ENCODE assay signal across 25 cellular contexts in the genomic region with DNA sequence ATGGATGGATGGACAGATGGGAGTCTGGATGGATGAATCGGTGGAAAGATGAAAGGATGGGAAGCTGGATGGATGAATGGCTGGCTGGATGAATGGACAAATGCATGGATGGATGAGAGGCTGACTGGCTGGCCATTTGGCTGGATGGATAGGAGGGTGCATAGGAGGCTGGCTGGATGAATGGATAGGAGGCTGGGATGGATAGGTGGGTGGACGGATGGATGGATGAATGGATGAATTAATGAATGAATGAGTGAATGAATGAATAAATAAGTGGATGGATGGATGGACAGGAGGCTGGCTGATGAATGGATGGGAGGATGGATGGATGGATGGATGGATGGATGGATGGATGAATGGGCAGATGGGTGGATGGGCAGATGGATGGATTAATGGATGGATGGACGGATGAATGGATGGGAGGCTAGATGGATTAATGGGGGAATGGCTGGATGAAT.
"Had no signal": no experiment of that assay in that cellular context is flagged by ENCODE, and none has a peak within 500 bp of the region (broad histone marks: within the 10 kb centered on the region; RNA-seq: fewer than 3 reads in every experiment).

No MANE protein-coding gene starts in this region.

- H3K9me3 ChIP-seq: neutrophil, pancreas, psoas muscle, stomach, thoracic aorta, thyroid gland, tibial nerve, upper lobe of left lung, vagina had no signal

- H2AFZ ChIP-seq: neural progenitor cell had no signal

- H3K4me3 ChIP-seq: neural progenitor cell, pancreas, psoas muscle, skin epidermis, stomach, thoracic aorta, thyroid gland, tibial nerve, upper lobe of left lung, vagina had no signal

- H3K4me2 ChIP-seq: neural progenitor cell had no signal

- H3K27ac ChIP-seq: neural progenitor cell, neutrophil, pancreas, psoas muscle, skin epidermis, stomach, thoracic aorta, thyroid gland, tibial nerve, upper lobe of left lung, vagina had no signal

- H3K27me3 ChIP-seq: neural progenitor cell, neutrophil, pancreas, thyroid gland, upper lobe of left lung, vagina had no signal

- H3K9ac ChIP-seq: neural progenitor cell had no signal

- DNase-seq: naive thymus-derived CD4-positive, alpha-beta T cell; natural killer cell; nucleus accumbens; pancreas; psoas muscle; stimulated activated CD4-positive, alpha-beta T cell treated with anti-CD3 and anti-CD28 coated beads, Interleukin-15, amount 100 ng/mL, for 24 hours; stimulated activated CD4-positive, alpha-beta T cell treated with anti-CD3 and anti-CD28 coated beads, Interleukin-2, amount 100 ng/mL, for 24 hours; stimulated activated CD4-positive, alpha-beta T cell treated with anti-CD3 and anti-CD28 coated beads, Interleukin-2, amount 100 ng/mL, for 48 hours; stimulated activated CD4-positive, alpha-beta T cell treated with anti-CD3 and anti-CD28 coated beads, Interleukin-4, amount 100 ng/mL, for 24 hours; stimulated activated naive B cell treated with anti-CD40 and anti-IgM and Interleukin-4, amounts not matched to agents 10 μg/mL and 1 μg/mL and 100 μg/mL, for 72 hours; stimulated activated naive CD4-positive, alpha-beta T cell treated with Interleukin-2 at 50 U/mL for 16 hours; stomach; thyroid gland; trophoblast cell; upper lobe of left lung had no signal

- H3K36me3 ChIP-seq: neural progenitor cell, neutrophil, pancreas, stomach, thoracic aorta, thyroid gland, tibial nerve, upper lobe of left lung, vagina had no signal

- H3K4me3 Mint-ChIP-seq: natural killer cell; nephron; stimulated activated effector memory CD8-positive, alpha-beta T cell treated with anti-CD3 and anti-CD28 coated beads, Interleukin-12 subunit alpha, Interleukin-12 subunit beta, amount 100 ng/mL, for 72 hours; stimulated activated naive B cell treated with anti-CD40 and anti-IgM and Interleukin-4, amounts not matched to agents 10 μg/mL and 1 μg/mL and 100 μg/mL, for 72 hours; stimulated activated naive CD8-positive, alpha-beta T cell treated with anti-CD3 and anti-CD28 coated beads, Interleukin-15, Interleukin-2, amounts not matched to agents 100 ng/mL and 50 ng/mL, for 24 hours had no signal

- H3K9me3 Mint-ChIP-seq: nephron; neural progenitor cell; stimulated activated effector memory CD8-positive, alpha-beta T cell treated with anti-CD3 and anti-CD28 coated beads, Interleukin-12 subunit alpha, Interleukin-12 subunit beta, amount 100 ng/mL, for 72 hours; stimulated activated naive CD8-positive, alpha-beta T cell treated with anti-CD3 and anti-CD28 coated beads, Interleukin-15, Interleukin-2, amounts not matched to agents 100 ng/mL and 50 ng/mL, for 24 hours had no signal

- FAIRE-seq: pancreas, urothelium cell line had no signal

- H3K27ac Mint-ChIP-seq: natural killer cell; nephron; stimulated activated naive B cell treated with anti-CD40 and anti-IgM and Interleukin-4, amounts not matched to agents 10 μg/mL and 1 μg/mL and 100 μg/mL, for 72 hours; stimulated activated naive CD8-positive, alpha-beta T cell treated with anti-CD3 and anti-CD28 coated beads, Interleukin-15, Interleukin-2, amounts not matched to agents 100 ng/mL and 50 ng/mL, for 24 hours had no signal

- H3K27me3 Mint-ChIP-seq: stimulated activated naive CD8-positive, alpha-beta T cell treated with anti-CD3 and anti-CD28 coated beads, Interleukin-15, Interleukin-2, amounts not matched to agents 100 ng/mL and 50 ng/mL, for 24 hours had no signal

- H3K4me1 ChIP-seq: pancreas, psoas muscle, stomach, thyroid gland, tibial nerve, upper lobe of left lung, vagina had no signal

- H3K36me3 Mint-ChIP-seq: natural killer cell; neural progenitor cell; stimulated activated effector memory CD8-positive, alpha-beta T cell treated with anti-CD3 and anti-CD28 coated beads, Interleukin-12 subunit alpha, Interleukin-12 subunit beta, amount 100 ng/mL, for 72 hours; stimulated activated naive B cell treated with anti-CD40 and anti-IgM and Interleukin-4, amounts not matched to agents 10 μg/mL and 1 μg/mL and 100 μg/mL, for 72 hours had no signal
